In genomic region chr1:175222296-175222938, GRCh38 we compare ENCODE assay signal across 25 cellular contexts. TPM values are rescaled to one million over a fixed set of nuclear protein-coding genes. Genes with fewer than 3 reads are reported as not detected.
DNase-seq lines count a peak whose midpoint lies in the region; ATAC-seq and TF ChIP-seq lines count a peak whose summit lies in the region.
"Had no signal": no experiment of that assay in that cellular context is flagged by ENCODE, and none has a peak within 500 bp of the region (broad histone marks: within the 10 kb centered on the region; RNA-seq: fewer than 3 reads in every experiment).

No MANE protein-coding gene starts in this region.

- H3K27ac ChIP-seq in heart right ventricle (peak overlapping the region in 6 of 10 donors; percentile 8 to 71 (median 26)), right atrium auricular region (no peak overlapping the region), mesendoderm (ENCODE audit: low read depth, low read length) (no peak overlapping the region), A673 (ENCODE audit: low read depth, low read length, poor library complexity, severe bottlenecking) (no peak overlapping the region)

- H3K36me3 ChIP-seq in heart right ventricle (no peaks in the 10 kb centered on the region), right atrium auricular region (no peaks in the 10 kb centered on the region), mesendoderm (ENCODE audit: control insufficient read depth, insufficient read depth, low read length) (no peaks in the 10 kb centered on the region), H7 (replicated peaks; ENCODE audit: control insufficient read depth, insufficient read depth, low read length) (no peaks in the 10 kb centered on the region), A673 (ENCODE audit: insufficient read depth, low read length, poor library complexity, severe bottlenecking) (no peaks in the 10 kb centered on the region)
- H3K36me3 ChIP-seq: transverse colon had no signal

- H4K5ac ChIP-seq in mesendoderm (ENCODE audit: low read length): no peak overlapping the region

- H3K4me3 Mint-ChIP-seq in dendritic cell treated with granulocyte-macrophage colony-stimulating factor and Interleukin-4, amounts not matched to agents 40 ng/mL and 50 ng/mL, for 4 days: no peak overlapping the region
- H3K4me3 Mint-ChIP-seq: activated T-cell treated with anti-CD3 and anti-CD28 coated beads, Interleukin-2, amount 50 U/mL, for 4 hours; naive thymus-derived CD8-positive, alpha-beta T cell; stimulated activated naive CD8-positive, alpha-beta T cell treated with anti-CD3 and anti-CD28 coated beads, Interleukin-15, Interleukin-2, amounts not matched to agents 100 ng/mL and 50 ng/mL, for 24 hours had no signal

- ATAC-seq in heart right ventricle (no peak), HG03342 (IDR thresholded peaks at IDR 0.05; ENCODE audit: unreplicated experiment) (no peak)
- ATAC-seq: activated T-cell treated with anti-CD3 and anti-CD28 coated beads, Interleukin-2, amount 50 U/mL, for 4 hours; HepG2; naive thymus-derived CD8-positive, alpha-beta T cell; SK-N-SH treated with all-trans-retinoic acid at 6 μM for 48 hours had no signal

- H4K8ac ChIP-seq in mesendoderm (ENCODE audit: low read depth, low read length): no peak overlapping the region

- peak overlapping the region; percentile 20 for H3K27ac Mint-ChIP-seq in dendritic cell treated with granulocyte-macrophage colony-stimulating factor and Interleukin-4, amounts not matched to agents 40 ng/mL and 50 ng/mL, for 4 days
- H3K27ac Mint-ChIP-seq: stimulated activated naive CD8-positive, alpha-beta T cell treated with anti-CD3 and anti-CD28 coated beads, Interleukin-15, Interleukin-2, amounts not matched to agents 100 ng/mL and 50 ng/mL, for 24 hours had no signal

- peak overlapping the region; percentile 11 for H3K56ac ChIP-seq in mesendoderm (ENCODE audit: low read length)

- no peaks in the 10 kb centered on the region for H3K79me1 ChIP-seq in mesendoderm (ENCODE audit: low read length)

- no peaks in the 10 kb centered on the region for H3K9me3 Mint-ChIP-seq in dendritic cell treated with granulocyte-macrophage colony-stimulating factor and Interleukin-4, amounts not matched to agents 40 ng/mL and 50 ng/mL, for 4 days
- H3K9me3 Mint-ChIP-seq: activated T-cell treated with anti-CD3 and anti-CD28 coated beads, Interleukin-2, amount 50 U/mL, for 4 hours; naive thymus-derived CD8-positive, alpha-beta T cell; stimulated activated naive CD8-positive, alpha-beta T cell treated with anti-CD3 and anti-CD28 coated beads, Interleukin-15, Interleukin-2, amounts not matched to agents 100 ng/mL and 50 ng/mL, for 24 hours had no signal

- 80 to 84% methylated on average over 10 of the region's 10 CpGs for WGBS in heart right ventricle, 2 donors
- WGBS in mesendoderm (ENCODE audit: extremely low coverage, insufficient coverage, low lambda C conversion rate): no CpG with 5 or more reads among the region's 10 CpGs

- H3K9ac ChIP-seq in mesendoderm (ENCODE audit: low read length): no peak overlapping the region

- no peak overlapping the region for H2BK120ac ChIP-seq in mesendoderm (ENCODE audit: low read depth, low read length)

- H2BK15ac ChIP-seq in mesendoderm (replicated peaks; ENCODE audit: low read depth): no peak overlapping the region

- H3K27me3 ChIP-seq in heart right ventricle (no peaks in the 10 kb centered on the region), right atrium auricular region (no peaks in the 10 kb centered on the region), mesendoderm (ENCODE audit: insufficient read depth, low read length, poor library complexity) (no peaks in the 10 kb centered on the region), H7 (ENCODE audit: control insufficient read depth, insufficient read depth, low read length) (no peaks in the 10 kb centered on the region), A673 (replicated peaks; ENCODE audit: insufficient read depth, low read depth, low read length, poor library complexity) (no peaks in the 10 kb centered on the region)
- H3K27me3 ChIP-seq: transverse colon had no signal

- POLR2A ChIA-PET in A673 (lab: Charles Lee; ENCODE audit: low non-redundant PET): no interaction called here

- H3K79me2 ChIP-seq in mesendoderm (ENCODE audit: control insufficient read depth, insufficient read depth, low read length): no peaks in the 10 kb centered on the region

- DNase-seq in heart right ventricle: no peak
- DNase-seq in right atrium auricular region (ENCODE audit: low spot score): no peak
- DNase-seq in mesendoderm: no peak
- no peak for DNase-seq in SIG-M5 treated with dmso at 0.1 percent for 504 hours (lab: John Stamatoyannopoulos, UW; ENCODE audit: unreplicated experiment)
- DNase-seq in H7: no peak
- DNase-seq in A673 (ENCODE audit: low spot score): no peak
- DNase-seq: activated CD4-positive, CD25-positive, alpha-beta regulatory T cell treated with anti-CD3 and anti-CD28 coated beads, Interleukin-2, amount 50 U/mL, for 72 hours; activated CD8-positive, alpha-beta memory T cell treated with anti-CD3 and anti-CD28 coated beads for 24 hours; activated naive CD4-positive, alpha-beta T cell treated with anti-CD3 and anti-CD28 coated beads, Interleukin-2, amount 50 U/mL, for 16 hours; activated T-cell treated with anti-CD3 and anti-CD28 coated beads, Interleukin-2, amount 50 U/mL, for 4 hours; C1 segment of cervical spinal cord; DMS 273 treated with DMSO at 0.1 percent for 48 hours; GDM1; mesenchymal stem cell; naive thymus-derived CD8-positive, alpha-beta T cell; NCI-H1417; NCI-H524; stimulated activated CD4-positive, alpha-beta T cell treated with anti-CD3 and anti-CD28 coated beads, Interleukin-1b, Interleukin-23, amount 100 ng/mL, for 48 hours; T-helper 9 cell; transverse colon had no signal

- no peak for TF ChIP-seq CTCF in heart right ventricle (IDR thresholded peaks at IDR 0.05)
- TF ChIP-seq CTCF in right atrium auricular region (IDR thresholded peaks at IDR 0.05): no peak
- no peak for TF ChIP-seq CTCF in A673 (conservative IDR thresholded peaks at IDR 0.05; ENCODE audit: low read depth, low read length)

- CTCF ChIA-PET in A673 (lab: Charles Lee): no interaction called here

- H3K18ac ChIP-seq in mesendoderm (ENCODE audit: low read length): no peak overlapping the region

- H3K27me3 Mint-ChIP-seq in dendritic cell treated with granulocyte-macrophage colony-stimulating factor and Interleukin-4, amounts not matched to agents 40 ng/mL and 50 ng/mL, for 4 days: no peaks in the 10 kb centered on the region
- H3K27me3 Mint-ChIP-seq: naive thymus-derived CD8-positive, alpha-beta T cell; stimulated activated naive CD8-positive, alpha-beta T cell treated with anti-CD3 and anti-CD28 coated beads, Interleukin-15, Interleukin-2, amounts not matched to agents 100 ng/mL and 50 ng/mL, for 24 hours had no signal

- H3K4me2 ChIP-seq in mesendoderm (ENCODE audit: low read length): no peak overlapping the region

- H3K4me1 Mint-ChIP-seq in dendritic cell treated with granulocyte-macrophage colony-stimulating factor and Interleukin-4, amounts not matched to agents 40 ng/mL and 50 ng/mL, for 4 days (ENCODE audit: low read depth): peaks cover 13% of the 10 kb centered on the region

- H2AK5ac ChIP-seq in mesendoderm (ENCODE audit: low read length): no peak overlapping the region

- no peak overlapping the region for H3K23ac ChIP-seq in mesendoderm (ENCODE audit: low read length)

- BruUV-seq in A673 (replicated peaks; lab: Mats Ljungman, UMichigan): no TSS peak

- no peaks in the 10 kb centered on the region for H3K9me3 ChIP-seq in heart right ventricle
- H3K9me3 ChIP-seq in right atrium auricular region: no peaks in the 10 kb centered on the region
- no peaks in the 10 kb centered on the region for H3K9me3 ChIP-seq in A673 (ENCODE audit: low read depth, low read length, poor library complexity, severe bottlenecking)
- H3K9me3 ChIP-seq: transverse colon had no signal

- H3K4me3 ChIP-seq in heart right ventricle (no peak overlapping the region), right atrium auricular region (no peak overlapping the region), mesendoderm (ENCODE audit: low read length) (no peak overlapping the region), H7 (ENCODE audit: insufficient read depth, low read depth, low read length) (no peak overlapping the region), A673 (ENCODE audit: low read depth, low read length, poor library complexity, severe bottlenecking) (no peak overlapping the region)
- H3K4me3 ChIP-seq: transverse colon had no signal

- H3K4me1 ChIP-seq in heart right ventricle (peaks cover 17 to 47% (median 39%) of the 10 kb centered on the region in 9 donors), right atrium auricular region (peaks cover 0 to 29% of the 10 kb centered on the region in 2 donors), mesendoderm (ENCODE audit: control insufficient read depth, low read depth, low read length) (peaks cover 2% of the 10 kb centered on the region), A673 (ENCODE audit: insufficient read depth, low read length, poor library complexity, severe bottlenecking) (no peaks in the 10 kb centered on the region)

- intact Hi-C loops in heart right ventricle (cut with DNase I) (loop anchor here in 5 of 10 donors (5.0 to 10.0 kb wide), 5 partner anchors 52 to 95 kb away; no protein-coding TSS in a partner anchor), A673 (cut with micrococcal nuclease; ENCODE audit: unreplicated experiment) (no loop called here)
- intact Hi-C loops in dendritic cell treated with granulocyte-macrophage colony-stimulating factor and Interleukin-4, amounts not matched to agents 40 ng/mL and 50 ng/mL, for 4 days (cut with micrococcal nuclease): no loop called here

- H2BK5ac ChIP-seq in mesendoderm (ENCODE audit: low read length): peak overlapping the region; percentile 25

- no peak overlapping the region for H3K4ac ChIP-seq in mesendoderm (ENCODE audit: low read depth, low read length)

- no peaks in the 10 kb centered on the region for H3K36me3 Mint-ChIP-seq in dendritic cell treated with granulocyte-macrophage colony-stimulating factor and Interleukin-4, amounts not matched to agents 40 ng/mL and 50 ng/mL, for 4 days (ENCODE audit: low read depth)
- H3K36me3 Mint-ChIP-seq: naive thymus-derived CD8-positive, alpha-beta T cell had no signal

RNA-seq across cellular contexts. Expression of gene KIAA0040, which starts 29.8 kb away (rescaled TPM):
- total RNA-seq in heart right ventricle (10 to 100 TPM in 6 of 10 donors, 1 to 10 TPM in 4; 6.3 to 37.2 (median 11.1) TPM), right atrium auricular region (10 to 100 TPM; 11.9 to 37.3 TPM), A673 (2021) (not detected in 2 replicates)
- polyA plus RNA-seq in heart right ventricle: 10 to 100 TPM in 1 of 2 donors, 1 to 10 TPM in 1; 8.7 to 13.1 TPM
- polyA plus RNA-seq in mesendoderm (2013, experiment 1 of 2): 7.9 TPM
- polyA plus RNA-seq in mesendoderm (2013, experiment 2 of 2): 7.8 TPM
- 10.2 and 10.6 TPM in 2 replicates for total RNA-seq in H7 (2014; rRNA removed; shearing (Covaris generic))

Comparison
In these comparisons a context has a peak if more than half of its experiments do, and no peak if none do; other contexts are left out.
1. H3K27ac ChIP-seq: peak in heart right ventricle (6 of 10); none in right atrium auricular region (0 of 2), mesendoderm (single experiment) and A673 (single experiment).